17 cellular contexts compared by ENCODE assay signal in the genomic region with DNA sequence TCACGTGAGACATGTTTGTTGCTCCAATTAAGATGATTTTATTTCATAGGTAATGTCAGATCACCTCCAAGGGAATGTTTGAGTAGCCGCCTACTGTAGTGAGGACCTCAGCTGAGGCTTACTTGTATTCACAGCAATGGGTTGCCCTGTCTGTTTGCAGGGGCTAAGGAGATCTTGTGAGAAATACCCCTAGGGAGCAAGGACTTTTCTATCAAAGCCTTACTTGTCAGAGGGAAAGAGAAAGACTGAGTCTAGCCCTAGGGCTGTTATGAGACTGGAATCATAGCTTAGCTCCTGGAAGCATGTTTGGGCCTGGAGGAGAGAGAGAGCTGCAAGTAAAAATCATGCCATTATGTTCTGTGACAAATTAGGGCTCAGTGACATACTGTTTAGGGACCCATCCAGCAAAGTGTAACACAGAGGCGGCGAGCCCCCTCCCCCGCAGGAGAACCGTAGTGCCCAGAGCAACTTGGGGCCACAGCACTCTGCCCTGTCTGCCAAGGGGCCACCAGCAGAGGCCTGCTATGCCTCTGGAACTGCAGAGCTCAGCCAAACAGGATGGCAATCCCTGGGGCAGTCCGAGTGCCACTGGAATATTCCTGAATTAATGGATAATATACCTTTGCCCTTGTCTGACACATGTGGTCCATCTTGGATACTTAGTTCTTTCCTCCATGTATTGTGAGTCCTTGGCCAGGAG.
DNase-seq lines count a peak whose midpoint lies in the region; ATAC-seq and TF ChIP-seq lines count a peak whose summit lies in the region.
"Had no signal": no experiment of that assay in that cellular context is flagged by ENCODE, and none has a peak within 500 bp of the region (broad histone marks: within the 10 kb centered on the region; RNA-seq: fewer than 3 reads in every experiment).

No MANE protein-coding gene starts in this region.

- TF ChIP-seq CTCF in dorsolateral prefrontal cortex (IDR thresholded peaks at IDR 0.05 in 54 of 56, conservative IDR thresholded peaks at IDR 0.05 in 2 of 56; ENCODE audit: low read depth in 1 of 56, partially characterized antibody in 56 of 56) (no peak), nephron progenitor cell (IDR thresholded peaks at IDR 0.05) (no peak)

- H3K4me3 Mint-ChIP-seq in nephron progenitor cell = no peak overlapping the region
- H3K4me3 Mint-ChIP-seq: CD14-positive monocyte had no signal

- peak overlapping the region; percentile 50 for H3K27ac Mint-ChIP-seq in nephron progenitor cell
- H3K27ac Mint-ChIP-seq: CD14-positive monocyte had no signal

- no peak overlapping the region for H3K4me3 ChIP-seq in dorsolateral prefrontal cortex
- H3K4me3 ChIP-seq: PC-9 had no signal

- H3K27ac ChIP-seq in dorsolateral prefrontal cortex (peak overlapping the region in 42 of 59 donors; percentile 8 to 92 (median 74)), temporal lobe (ENCODE audit: low read depth, low read length) (peak overlapping the region; percentile 62)
- H3K27ac ChIP-seq: HL-60, PC-9 had no signal

- peaks cover 7% of the 10 kb centered on the region for H3K9me3 Mint-ChIP-seq in nephron progenitor cell

- H3K4me1 Mint-ChIP-seq in nephron progenitor cell = peaks cover 42% of the 10 kb centered on the region

- H3K27me3 ChIP-seq in dorsolateral prefrontal cortex = no peaks in the 10 kb centered on the region

- H3K36me3 Mint-ChIP-seq in nephron progenitor cell (ENCODE audit: low read depth) = no peaks in the 10 kb centered on the region
- H3K36me3 Mint-ChIP-seq: CD14-positive monocyte had no signal

- peaks cover 1% of the 10 kb centered on the region for H3K27me3 Mint-ChIP-seq in nephron progenitor cell (ENCODE audit: low read depth, poor library complexity)

- intact Hi-C loops in dorsolateral prefrontal cortex (cut with DNase I) = no loop called here

- ATAC-seq in GM19035 (IDR thresholded peaks at IDR 0.05; ENCODE audit: unreplicated experiment) = no peak
- ATAC-seq in GM18511 (IDR thresholded peaks at IDR 0.05; ENCODE audit: unreplicated experiment) = no peak

- DNase-seq in NCI-H69 (lab: John Stamatoyannopoulos, UW) (peak; percentile 70), dorsolateral prefrontal cortex (no peak), nephron progenitor cell (no peak)
- no peak for DNase-seq in stimulated activated CD8-positive, alpha-beta memory T cell treated with anti-CD3 and anti-CD28 coated beads, Interleukin-4, amount 100 ng/mL, for 48 hours
- DNase-seq: ACHN, AML-193, DMS153, EL, HCEC 1CT, NCI-H1436, NCI-H2029 treated with DMSO at 0.1 percent for 48 hours, PC-9 had no signal
